ENCODE assay signal across 24 cellular contexts in the genomic region with DNA sequence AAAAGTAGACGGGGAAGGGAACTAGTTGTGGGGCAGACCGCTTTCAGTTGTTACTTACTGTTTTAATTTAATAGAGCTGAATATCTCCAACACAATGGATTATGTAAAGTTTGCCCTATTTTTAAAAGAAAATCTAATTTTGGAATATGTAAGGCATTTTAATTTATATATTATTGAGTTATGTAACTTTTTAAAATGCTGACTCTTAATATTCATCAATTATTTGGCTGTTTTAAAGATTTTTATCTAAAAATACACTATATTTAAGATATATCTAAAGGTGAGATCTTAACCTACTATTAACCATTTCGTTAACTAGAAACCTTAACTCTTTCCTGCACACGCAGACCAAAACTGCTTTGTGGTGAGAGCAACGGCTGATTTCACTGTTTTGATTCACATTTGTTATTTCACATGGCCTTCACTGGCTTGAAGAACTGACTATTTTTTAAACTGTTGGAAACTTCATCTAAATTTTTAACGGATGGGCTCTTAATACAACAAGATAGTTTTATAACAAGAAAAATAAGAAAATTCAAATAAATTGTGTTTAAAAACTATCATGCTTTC.
"Had no signal": no experiment of that assay in that cellular context is flagged by ENCODE, and none has a peak within 500 bp of the region (broad histone marks: within the 10 kb centered on the region; RNA-seq: fewer than 3 reads in every experiment).

No MANE protein-coding gene starts in this region.

- H3K4me3 Mint-ChIP-seq: endodermal cell, neural progenitor cell, type B pancreatic cell had no signal

- H3K9ac ChIP-seq: neural progenitor cell had no signal

- H3K27ac Mint-ChIP-seq: endodermal cell; natural killer cell treated with Interleukin-12 subunit alpha and Interleukin-12 subunit beta and Interleukin-15 and Interleukin-18, amount 100 ng/mL, for 72 hours; neural progenitor cell; type B pancreatic cell had no signal

- H2AFZ ChIP-seq: hepatocyte, neural progenitor cell had no signal

- H3K9me3 Mint-ChIP-seq: endodermal cell; natural killer cell treated with Interleukin-12 subunit alpha and Interleukin-12 subunit beta and Interleukin-15 and Interleukin-18, amount 100 ng/mL, for 72 hours; neural progenitor cell; type B pancreatic cell had no signal

- H3K9me3 ChIP-seq: ovary, right atrium auricular region, suprapubic skin, thyroid gland had no signal

- H3K4me2 ChIP-seq: hepatocyte, neural progenitor cell had no signal

- H3K27me3 ChIP-seq: foreskin keratinocyte, hepatocyte, neural progenitor cell, ovary, right atrium auricular region, suprapubic skin, thyroid gland had no signal

- H3K4me3 ChIP-seq: hepatocyte, lung, neural progenitor cell, ovary, right atrium auricular region, suprapubic skin, thyroid gland had no signal

- FAIRE-seq: endothelial cell of umbilical vein, small intestine, urothelium cell line had no signal

- H3K27ac ChIP-seq: foreskin keratinocyte, hepatocyte, neural progenitor cell, ovary, right atrium auricular region, suprapubic skin, thyroid gland had no signal

- ATAC-seq: foreskin keratinocyte, left colon, left ventricle myocardium superior had no signal

- H3K27me3 Mint-ChIP-seq: natural killer cell treated with Interleukin-12 subunit alpha and Interleukin-12 subunit beta and Interleukin-15 and Interleukin-18, amount 100 ng/mL, for 72 hours; type B pancreatic cell had no signal

- DNase-seq: effector CD4-positive, alpha-beta T cell; endodermal cell; erythroblast; foreskin keratinocyte; head of caudate nucleus; left colon; left ventricle myocardium superior; mesenchymal stem cell; midbrain; nucleus accumbens; ovary; small intestine; stimulated activated CD4-positive, alpha-beta T cell treated with anti-CD3 and anti-CD28 coated beads, Interleukin-12 subunit alpha, Interleukin-12 subunit beta, amount 100 ng/mL, for 4 hours; stimulated activated naive CD4-positive, alpha-beta T cell treated with Interleukin-2 at 50 U/mL for 16 hours; thyroid gland had no signal

- H3K36me3 ChIP-seq: neural progenitor cell, ovary had no signal

- H3K4me1 Mint-ChIP-seq: endodermal cell, neural progenitor cell had no signal

- H3K79me2 ChIP-seq: hepatocyte had no signal

- H3K4me1 ChIP-seq: foreskin keratinocyte, neural progenitor cell, right atrium auricular region, suprapubic skin, thyroid gland had no signal
